2 cellular contexts compared by ENCODE assay signal in genomic region chr20:5031206-5031557, GRCh38.
TF ChIP-seq lines count a peak whose summit lies in the region.

No MANE protein-coding gene starts in this region.

TF ChIP-seq in SK-N-SH, 30 proteins besides CTCF, POLR2A, EP300 and RAD21 (continued from another document):
- TF ChIP-seq, protein P1, sequence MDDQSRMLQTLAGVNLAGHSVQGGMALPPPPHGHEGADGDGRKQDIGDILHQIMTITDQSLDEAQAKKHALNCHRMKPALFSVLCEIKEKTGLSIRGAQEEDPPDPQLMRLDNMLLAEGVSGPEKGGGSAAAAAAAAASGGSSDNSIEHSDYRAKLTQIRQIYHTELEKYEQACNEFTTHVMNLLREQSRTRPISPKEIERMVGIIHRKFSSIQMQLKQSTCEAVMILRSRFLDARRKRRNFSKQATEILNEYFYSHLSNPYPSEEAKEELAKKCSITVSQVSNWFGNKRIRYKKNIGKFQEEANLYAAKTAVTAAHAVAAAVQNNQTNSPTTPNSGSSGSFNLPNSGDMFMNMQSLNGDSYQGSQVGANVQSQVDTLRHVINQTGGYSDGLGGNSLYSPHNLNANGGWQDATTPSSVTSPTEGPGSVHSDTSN (IDR thresholded peaks at IDR 0.05): no peak
- TF ChIP-seq YY1 (IDR thresholded peaks at IDR 0.05; ENCODE audit: low read depth): no peak
TF ChIP-seq in SK-N-SH: peak in this region for 0.

TF ChIP-seq in SK-N-SH treated with all-trans-retinoic acid at 6 μM for 48 hours, 23 proteins besides CTCF, POLR2A, EP300 and RAD21 (continued from another document):
- TF ChIP-seq, protein P2, sequence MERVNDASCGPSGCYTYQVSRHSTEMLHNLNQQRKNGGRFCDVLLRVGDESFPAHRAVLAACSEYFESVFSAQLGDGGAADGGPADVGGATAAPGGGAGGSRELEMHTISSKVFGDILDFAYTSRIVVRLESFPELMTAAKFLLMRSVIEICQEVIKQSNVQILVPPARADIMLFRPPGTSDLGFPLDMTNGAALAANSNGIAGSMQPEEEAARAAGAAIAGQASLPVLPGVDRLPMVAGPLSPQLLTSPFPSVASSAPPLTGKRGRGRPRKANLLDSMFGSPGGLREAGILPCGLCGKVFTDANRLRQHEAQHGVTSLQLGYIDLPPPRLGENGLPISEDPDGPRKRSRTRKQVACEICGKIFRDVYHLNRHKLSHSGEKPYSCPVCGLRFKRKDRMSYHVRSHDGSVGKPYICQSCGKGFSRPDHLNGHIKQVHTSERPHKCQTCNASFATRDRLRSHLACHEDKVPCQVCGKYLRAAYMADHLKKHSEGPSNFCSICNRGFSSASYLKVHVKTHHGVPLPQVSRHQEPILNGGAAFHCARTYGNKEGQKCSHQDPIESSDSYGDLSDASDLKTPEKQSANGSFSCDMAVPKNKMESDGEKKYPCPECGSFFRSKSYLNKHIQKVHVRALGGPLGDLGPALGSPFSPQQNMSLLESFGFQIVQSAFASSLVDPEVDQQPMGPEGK (CRISPR knock-in tag; IDR thresholded peaks at IDR 0.05; ENCODE audit: borderline replicate concordance): no peak
- TF ChIP-seq ZNF565 (CRISPR knock-in tag; conservative IDR thresholded peaks at IDR 0.05; ENCODE audit: low read depth) (no peak), ISL1 (CRISPR knock-in tag; IDR thresholded peaks at IDR 0.05) (no peak), OSR1 (CRISPR knock-in tag; IDR thresholded peaks at IDR 0.05) (no peak), GLIS3 (CRISPR knock-in tag; IDR thresholded peaks at IDR 0.05) (no peak)
- TF ChIP-seq, protein P3, sequence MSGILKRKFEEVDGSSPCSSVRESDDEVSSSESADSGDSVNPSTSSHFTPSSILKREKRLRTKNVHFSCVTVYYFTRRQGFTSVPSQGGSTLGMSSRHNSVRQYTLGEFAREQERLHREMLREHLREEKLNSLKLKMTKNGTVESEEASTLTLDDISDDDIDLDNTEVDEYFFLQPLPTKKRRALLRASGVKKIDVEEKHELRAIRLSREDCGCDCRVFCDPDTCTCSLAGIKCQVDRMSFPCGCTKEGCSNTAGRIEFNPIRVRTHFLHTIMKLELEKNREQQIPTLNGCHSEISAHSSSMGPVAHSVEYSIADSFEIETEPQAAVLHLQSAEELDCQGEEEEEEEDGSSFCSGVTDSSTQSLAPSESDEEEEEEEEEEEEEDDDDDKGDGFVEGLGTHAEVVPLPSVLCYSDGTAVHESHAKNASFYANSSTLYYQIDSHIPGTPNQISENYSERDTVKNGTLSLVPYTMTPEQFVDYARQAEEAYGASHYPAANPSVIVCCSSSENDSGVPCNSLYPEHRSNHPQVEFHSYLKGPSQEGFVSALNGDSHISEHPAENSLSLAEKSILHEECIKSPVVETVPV (CRISPR knock-in tag; IDR thresholded peaks at IDR 0.05): no peak
